8 cellular contexts compared by ENCODE assay signal in genomic region chr12:109880938-109881337, GRCh38. TPM values are rescaled to one million over a fixed set of nuclear protein-coding genes. Genes with fewer than 3 reads are reported as not detected.
A peak's percentile ranks its signal among the peaks of the same experiment; 100 is the strongest.
DNase-seq lines count a peak whose midpoint lies in the region; ATAC-seq and TF ChIP-seq lines count a peak whose summit lies in the region.

No MANE protein-coding gene starts in this region.

- H3K9me3 ChIP-seq in liver (ENCODE audit: control insufficient read depth in 4 of 4, low read length in 3 of 4) (no peaks in the 10 kb centered on the region), upper lobe of left lung (no peaks in the 10 kb centered on the region), adrenal gland (replicated peaks in 1 of 3) (no peaks in the 10 kb centered on the region)

- peak overlapping the region; percentile 1 for H3K27ac Mint-ChIP-seq in activated naive CD4-positive, alpha-beta T cell treated with anti-CD3 and anti-CD28 coated beads for 36 hours

- H3K4me3 ChIP-seq in liver (ENCODE audit: low read depth in 1 of 3, low read length in 3 of 3) (peak overlapping the region in 2 of 3 donors; percentile 63 to 84), upper lobe of left lung (peak overlapping the region; percentile 38 to 95 (median 75)), adrenal gland (peak overlapping the region in 1 of 4 donors; percentile 92)

- no peaks in the 10 kb centered on the region for H3K27me3 ChIP-seq in liver (ENCODE audit: control insufficient read depth in 4 of 4, insufficient read depth in 4 of 4, low read length in 3 of 4)
- H3K27me3 ChIP-seq in upper lobe of left lung, result no peaks in the 10 kb centered on the region
- no peaks in the 10 kb centered on the region for H3K27me3 ChIP-seq in adrenal gland

- H3K36me3 Mint-ChIP-seq in activated naive CD4-positive, alpha-beta T cell treated with anti-CD3 and anti-CD28 coated beads for 36 hours (ENCODE audit: low read depth), result no peaks in the 10 kb centered on the region

- no peak for TF ChIP-seq CTCF in liver (IDR thresholded peaks at IDR 0.05; ENCODE audit: low read depth, low read length, missing input control)
- TF ChIP-seq CTCF in upper lobe of left lung (IDR thresholded peaks at IDR 0.05), result no peak
- no peak for TF ChIP-seq CTCF in adrenal gland (IDR thresholded peaks at IDR 0.05)

- H3K36me3 ChIP-seq in liver (ENCODE audit: control insufficient read depth in 4 of 4, insufficient read depth in 3 of 4, low read depth in 1 of 4, low read length in 3 of 4) (no peaks in the 10 kb centered on the region), upper lobe of left lung (no peaks in the 10 kb centered on the region), adrenal gland (replicated peaks in 1 of 2) (no peaks in the 10 kb centered on the region)

- H3K4me1 Mint-ChIP-seq in activated naive CD4-positive, alpha-beta T cell treated with anti-CD3 and anti-CD28 coated beads for 36 hours (ENCODE audit: low read depth), result peaks cover 36% of the 10 kb centered on the region

- ATAC-seq in upper lobe of left lung (ENCODE audit: low FRiP score in 2 of 2), result peak in 1 of 2 donors; percentile 3
- no peak for ATAC-seq in GM19463 (IDR thresholded peaks at IDR 0.05; ENCODE audit: unreplicated experiment)
- no peak for ATAC-seq in GM18868 (IDR thresholded peaks at IDR 0.05; ENCODE audit: unreplicated experiment)

- H3K4me3 Mint-ChIP-seq in activated naive CD4-positive, alpha-beta T cell treated with anti-CD3 and anti-CD28 coated beads for 36 hours, result peak overlapping the region; percentile 78

- no peak for DNase-seq in activated naive CD4-positive, alpha-beta T cell treated with anti-CD3 and anti-CD28 coated beads for 36 hours
- DNase-seq in activated naive CD4-positive, alpha-beta T cell (lab: John Stamatoyannopoulos, UW), result no peak
- DNase-seq in astrocyte of the hippocampus (ENCODE audit: low read depth, low spot score) (peak; percentile 13), upper lobe of left lung (no peak), adrenal gland (no peak)

- CTCF ChIA-PET in activated naive CD4-positive, alpha-beta T cell treated with anti-CD3 and anti-CD28 coated beads for 36 hours (lab: Charles Lee), result interaction anchor here (2.9 kb wide), 1 partner anchor 27 kb away, joined by 16 read pairs; no protein-coding TSS in a partner anchor

- 10% methylated on average over 9 of the region's 9 CpGs for WGBS in liver
- WGBS in upper lobe of left lung, 2 donors, result 8 to 11% methylated on average over 9 of the region's 9 CpGs
- WGBS in adrenal gland, 4 donors, result 8 to 11% (median 11%) methylated on average over 9 of the region's 9 CpGs

- no peak overlapping the region for H3K27ac ChIP-seq in liver (ENCODE audit: low read depth in 1 of 2, low read length in 2 of 2)
- peak overlapping the region; percentile 42 to 92 (median 74) for H3K27ac ChIP-seq in upper lobe of left lung
- no peak overlapping the region for H3K27ac ChIP-seq in adrenal gland

- intact Hi-C loops in activated naive CD4-positive, alpha-beta T cell treated with anti-CD3 and anti-CD28 coated beads for 36 hours (cut with micrococcal nuclease), result loop anchor here (1.0 to 5.0 kb wide), 6 partner anchors 28 to 363 kb away; partner anchors contain the start of genes FAM222A, MMAB and MVK
- intact Hi-C loops in adrenal gland (cut with DNase I), result loop anchor here in 1 of 2 donors (2.0 kb wide), 1 partner anchor 76 kb away; no protein-coding TSS in a partner anchor

- H3K27me3 Mint-ChIP-seq in activated naive CD4-positive, alpha-beta T cell treated with anti-CD3 and anti-CD28 coated beads for 36 hours (ENCODE audit: low read depth), result no peaks in the 10 kb centered on the region

- H3K4me1 ChIP-seq in liver (ENCODE audit: control insufficient read depth in 4 of 4, insufficient read depth in 4 of 4, low read length in 3 of 4) (peaks cover 6 to 19% (median 15%) of the 10 kb centered on the region in 4 donors), upper lobe of left lung (peaks cover 22 to 46% (median 32%) of the 10 kb centered on the region in 4 donors), adrenal gland (replicated peaks in 1 of 2) (peaks cover 11 to 24% of the 10 kb centered on the region in 2 donors)

- no peak for TF ChIP-seq RAD21 in liver (IDR thresholded peaks at IDR 0.05)

- H3K9ac ChIP-seq in liver (ENCODE audit: low read depth in 1 of 2, low read length in 2 of 2), result peak overlapping the region in 1 of 2 donors; percentile 42

- no peaks in the 10 kb centered on the region for H3K9me3 Mint-ChIP-seq in activated naive CD4-positive, alpha-beta T cell treated with anti-CD3 and anti-CD28 coated beads for 36 hours

- no peak for TF ChIP-seq EP300 in upper lobe of left lung (IDR thresholded peaks at IDR 0.05)

- TF ChIP-seq POLR2A in upper lobe of left lung (IDR thresholded peaks at IDR 0.05) (no peak), adrenal gland (IDR thresholded peaks at IDR 0.05) (no peak)

TF ChIP-seq in liver, 16 proteins besides CTCF, POLR2A, EP300 and RAD21 (continues in another document):
- TF ChIP-seq ZBTB33 (IDR thresholded peaks at IDR 0.05) (no peak), REST (IDR thresholded peaks at IDR 0.05) (no peak), FOXA2 (IDR thresholded peaks at IDR 0.05) (no peak), RXRA (IDR thresholded peaks at IDR 0.05) (no peak), HNF4A (conservative IDR thresholded peaks at IDR 0.05) (no peak), FOXA1 (IDR thresholded peaks at IDR 0.05) (no peak), JUND (IDR thresholded peaks at IDR 0.05) (no peak), YY1 (IDR thresholded peaks at IDR 0.05) (no peak), ATF3 (IDR thresholded peaks at IDR 0.05) (no peak), NR2F2 (IDR thresholded peaks at IDR 0.05) (no peak), MAX (IDR thresholded peaks at IDR 0.05) (no peak), GABPA (IDR thresholded peaks at IDR 0.05 in 1 of 2, conservative IDR thresholded peaks at IDR 0.05 in 1 of 2) (no peak)

RNA-seq across cellular contexts. Expression of gene GLTP, which starts 0.6 kb away (rescaled TPM):
- total RNA-seq in activated naive CD4-positive, alpha-beta T cell treated with anti-CD3 and anti-CD28 coated beads for 36 hours, result 10 to 100 TPM; 18.1 to 19.9 TPM
- total RNA-seq in liver, result 1 to 10 TPM; 8.5 TPM
- 10 to 100 TPM in 1 of 2 donors, 1 to 10 TPM in 1; 9.0 to 12.8 TPM for polyA plus RNA-seq in liver
- 10 to 100 TPM; 24.7 to 59.7 (median 46.6) TPM for total RNA-seq in upper lobe of left lung
- 10 to 100 TPM; 29.7 to 58.8 (median 38.4) TPM for total RNA-seq in adrenal gland
- polyA plus RNA-seq in adrenal gland, result 10 to 100 TPM; 24.5 to 38.6 (median 27.4) TPM

RNA-seq across cellular contexts. Expression of gene TCHP, which starts 19.1 kb away (rescaled TPM):
- 10 to 100 TPM; 19.6 to 20.9 TPM for total RNA-seq in activated naive CD4-positive, alpha-beta T cell treated with anti-CD3 and anti-CD28 coated beads for 36 hours
- 1 to 10 TPM; 5.4 to 9.8 TPM for total RNA-seq in liver
- 1 to 10 TPM; 5.0 to 5.1 TPM for polyA plus RNA-seq in liver
- total RNA-seq in upper lobe of left lung, result 10 to 100 TPM; 10.5 to 90.1 (median 29.7) TPM
- total RNA-seq in adrenal gland, result 10 to 100 TPM in 4 of 8 donors, 1 to 10 TPM in 4; 8.8 to 18.7 (median 12.4) TPM
- polyA plus RNA-seq in adrenal gland, result 10 to 100 TPM in 2 of 3 donors, 1 to 10 TPM in 1; 8.3 to 21.1 (median 11.3) TPM

RNA-seq across cellular contexts. Expression of gene TRPV4, which starts 47.7 kb away (rescaled TPM):
- not detected for total RNA-seq in activated naive CD4-positive, alpha-beta T cell treated with anti-CD3 and anti-CD28 coated beads for 36 hours
- total RNA-seq in liver (1 to 10 TPM; 1.3 to 9.6 TPM), upper lobe of left lung (1 to 10 TPM; 2.2 to 9.7 (median 5.4) TPM), adrenal gland (1 to 10 TPM in 7 of 8 donors, under 1 TPM in 1; 0.30 to 5.9 (median 2.5) TPM)
- polyA plus RNA-seq in liver (1 to 10 TPM; 2.9 to 4.9 TPM), adrenal gland (under 1 TPM; 0.46 to 0.64 (median 0.48) TPM)

Comparison
In these comparisons a context has a peak if more than half of its experiments do, and no peak if none do; other contexts are left out.
1. H3K27ac ChIP-seq: peak in upper lobe of left lung (4 of 4); none in liver (0 of 2) and adrenal gland (0 of 5).